ENCODE assay signal across 30 cellular contexts in genomic region chr14:32083789-32084188, GRCh38. TPM values are rescaled to one million over a fixed set of nuclear protein-coding genes. Genes with fewer than 3 reads are reported as not detected.
DNase-seq lines count a peak whose midpoint lies in the region; ATAC-seq, FAIRE-seq and TF ChIP-seq lines count a peak whose summit lies in the region.
"Had no signal": no experiment of that assay in that cellular context is flagged by ENCODE, and none has a peak within 500 bp of the region (broad histone marks: within the 10 kb centered on the region; RNA-seq: fewer than 3 reads in every experiment).

No MANE protein-coding gene starts in this region.

- peak overlapping the region; percentile 41 for H3K27ac ChIP-seq in cardiac muscle cell
- H3K27ac ChIP-seq in K562 (ENCODE audit: extremely low read depth, low read depth, low read length), result no peak overlapping the region
- no peak overlapping the region for H3K27ac ChIP-seq in right lobe of liver
- no peak overlapping the region for H3K27ac ChIP-seq in sigmoid colon
- H3K27ac ChIP-seq: lower lobe of right lung, ovary, uterus, WERI-Rb-1 had no signal

- H3K27me3 ChIP-seq in cardiac muscle cell (no peaks in the 10 kb centered on the region), K562 (ENCODE audit: control insufficient read depth in 2 of 2, insufficient read depth in 2 of 2, low read length in 2 of 2) (no peaks in the 10 kb centered on the region), right lobe of liver (no peaks in the 10 kb centered on the region), sigmoid colon (no peaks in the 10 kb centered on the region)
- H3K27me3 ChIP-seq: ovary, Peyer's patch, uterus had no signal

- no peaks in the 10 kb centered on the region for H3K36me3 ChIP-seq in cardiac muscle cell
- no peaks in the 10 kb centered on the region for H3K36me3 ChIP-seq in K562 (ENCODE audit: control insufficient read depth, insufficient read depth, low read length)
- H3K36me3 ChIP-seq in right lobe of liver, result no peaks in the 10 kb centered on the region
- no peaks in the 10 kb centered on the region for H3K36me3 ChIP-seq in sigmoid colon
- H3K36me3 ChIP-seq: lower lobe of right lung, ovary, Peyer's patch, uterus, WERI-Rb-1 had no signal

- H3K9me3 ChIP-seq in cardiac muscle cell (ENCODE audit: low read depth) (no peaks in the 10 kb centered on the region), K562 (replicated peaks; ENCODE audit: control insufficient read depth, insufficient read depth, low read depth, low read length) (no peaks in the 10 kb centered on the region), right lobe of liver (no peaks in the 10 kb centered on the region), sigmoid colon (no peaks in the 10 kb centered on the region)
- H3K9me3 ChIP-seq: lower lobe of right lung, ovary, Peyer's patch, uterus had no signal

- no peak for TF ChIP-seq RAD21 in K562 (CRISPR knock-in tag; conservative IDR thresholded peaks at IDR 0.05 in 1 of 2, IDR thresholded peaks at IDR 0.05 in 1 of 2)

- TF ChIP-seq EP300 in K562 (IDR thresholded peaks at IDR 0.05; ENCODE audit: low read length) (no peak), sigmoid colon (IDR thresholded peaks at IDR 0.05) (no peak)

- no peak overlapping the region for H3K9ac ChIP-seq in K562 (ENCODE audit: insufficient read depth in 1 of 2, low read depth in 2 of 2, low read length in 2 of 2)

- TF ChIP-seq CTCF in cardiac muscle cell (IDR thresholded peaks at IDR 0.05; ENCODE audit: low read depth, low read length) (no peak), K562 (IDR thresholded peaks at IDR 0.05 in 2 of 3, conservative IDR thresholded peaks at IDR 0.05 in 1 of 3; ENCODE audit: insufficient read depth in 2 of 3, low read depth in 1 of 3, low read length in 3 of 3) (no peak), right lobe of liver (IDR thresholded peaks at IDR 0.05) (no peak), sigmoid colon (IDR thresholded peaks at IDR 0.05) (no peak)

- H3K79me2 ChIP-seq in K562 (ENCODE audit: control insufficient read depth, insufficient read depth, low read length), result peaks cover 89% of the 10 kb centered on the region

- no peak overlapping the region for H3K4me3 ChIP-seq in cardiac muscle cell
- no peak overlapping the region for H3K4me3 ChIP-seq in K562
- no peak overlapping the region for H3K4me3 ChIP-seq in right lobe of liver
- H3K4me3 ChIP-seq in sigmoid colon, result no peak overlapping the region
- H3K4me3 ChIP-seq: lower lobe of right lung, ovary, Peyer's patch, uterus had no signal

- no peak for FAIRE-seq in K562 (lab: Jason Lieb, UNC)
- FAIRE-seq: A204.1, G401.6, kidney had no signal

- H2AFZ ChIP-seq in K562 (ENCODE audit: low read depth, low read length), result no peak overlapping the region

- intact Hi-C loops in cardiac septum (cut with DNase I) (no loop called here), K562 (cut with micrococcal nuclease) (no loop called here), right lobe of liver (cut with DNase I) (no loop called here), sigmoid colon (cut with DNase I) (no loop called here)

- no peak overlapping the region for H3K4me2 ChIP-seq in K562 (ENCODE audit: insufficient read depth, low read length)

- TF ChIP-seq POLR2A in K562 (conservative IDR thresholded peaks at IDR 0.05) (no peak), right lobe of liver (IDR thresholded peaks at IDR 0.05) (no peak), sigmoid colon (IDR thresholded peaks at IDR 0.05) (no peak)

- peaks cover 7% of the 10 kb centered on the region; the same call in 1 of the 2 replicates for H4K20me1 ChIP-seq in K562 (replicated peaks; ENCODE audit: control insufficient read depth, insufficient read depth, low read length)

- POLR2A ChIA-PET in K562 (lab: Yijun Ruan, JAX), result no interaction called here

- no peak for ATAC-seq in K562
- ATAC-seq in right lobe of liver, result peak; percentile 61 to 80 (median 70)
- ATAC-seq: activated T-cell treated with anti-CD3 and anti-CD28 coated beads, Interleukin-2, amount 50 U/mL, for 4 hours; CD8-positive, alpha-beta T cell; lower lobe of right lung; stimulated activated effector memory CD8-positive, alpha-beta T cell treated with anti-CD3 and anti-CD28 coated beads, Interleukin-12 subunit alpha, Interleukin-12 subunit beta, amount 100 ng/mL, for 72 hours had no signal

- in situ Hi-C loops in K562 (cut with MboI), result loop anchor here (5.0 kb wide), 1 partner anchor 119 kb away; the partner anchor contains the start of genes RNU6-7 and RNU6-8

- H3K9me1 ChIP-seq in K562 (ENCODE audit: control insufficient read depth, insufficient read depth, low read length), result no peaks in the 10 kb centered on the region

- BruUV-seq in K562 (replicated peaks; lab: Mats Ljungman, UMichigan), result no TSS peak

- H3K4me1 ChIP-seq in cardiac muscle cell (ENCODE audit: low read depth) (peaks cover 61% of the 10 kb centered on the region), K562 (replicated peaks in 1 of 2; ENCODE audit: control insufficient read depth in 2 of 2, insufficient read depth in 2 of 2, low read length in 2 of 2) (no peaks in the 10 kb centered on the region; a peak in 3 of 5 replicates), right lobe of liver (peaks cover 0 to 39% (median 12%) of the 10 kb centered on the region in 4 donors), sigmoid colon (peaks cover 0 to 87% (median 63%) of the 10 kb centered on the region in 4 donors)

- DNase-seq in cardiac muscle cell (ENCODE audit: low read depth in 1 of 2, low spot score in 1 of 2) (no peak), cardiac septum (ENCODE audit: low spot score) (no peak), K562 (ENCODE audit: extremely low read depth in 1 of 4, low spot score in 3 of 4) (no peak), right lobe of liver (no peak), NCI-H345 treated with DMSO at 0.1 percent for 48 hours (lab: John Stamatoyannopoulos, UW; ENCODE audit: unreplicated experiment) (no peak), NCI-H187 (lab: John Stamatoyannopoulos, UW) (no peak), sigmoid colon (no peak), NCI-H1105 (lab: John Stamatoyannopoulos, UW) (no peak)
- DNase-seq: activated CD4-positive, alpha-beta T cell treated with anti-CD3 and anti-CD28 coated beads, Interleukin-2, amount 10 ng/mL, durations not matched to agents 24 days and 14 days; activated T-cell treated with anti-CD3 and anti-CD28 coated beads, Interleukin-2, amount 50 U/mL, for 4 hours; CD8-positive, alpha-beta T cell; DMS153; GOT3; KG1; kidney; lower lobe of right lung; NCI-H1694; NCI-H524 treated with DMSO at 0.1 percent for 48 hours; nephron progenitor cell; ovary; Peyer's patch; SHP77 treated with DMSO at 0.1 percent for 48 hours; stimulated activated CD4-positive, alpha-beta T cell treated with anti-CD3 and anti-CD28 coated beads, Interleukin-12 subunit alpha, Interleukin-12 subunit beta, amount 100 ng/mL, for 4 hours; stimulated activated CD4-positive, alpha-beta T cell treated with anti-CD3 and anti-CD28 coated beads, Interleukin-4, amount 100 ng/mL, for 24 hours; T-helper 9 cell; uterus; WERI-Rb-1 had no signal

- CTCF ChIA-PET in K562 (lab: Yijun Ruan, JAX; ENCODE audit: low intra/inter-chr PET ratio), result no interaction called here

TF ChIP-seq in K562, 482 proteins besides CTCF, POLR2A, EP300 and RAD21:
- TF ChIP-seq ZNF778 (CRISPR knock-in tag; IDR thresholded peaks at IDR 0.05) (no peak), FOXJ2 (tag; IDR thresholded peaks at IDR 0.05) (0 out of 2 replicates have a peak, but pooled peaks have one; percentile 29), HOXB6 (CRISPR knock-in tag; IDR thresholded peaks at IDR 0.05; ENCODE audit: borderline replicate concordance) (no peak), POLR3G (IDR thresholded peaks at IDR 0.05; ENCODE audit: extremely low read depth, insufficient read length, insufficient replicate concordance) (no peak), ARID3B (CRISPR knock-in tag; IDR thresholded peaks at IDR 0.05; ENCODE audit: borderline replicate concordance) (no peak)
TF ChIP-seq in K562: peak in this region for 1.

RNA-seq across cellular contexts. Expression of gene ARHGAP5, which starts 6.7 kb away (rescaled TPM):
- 63.0 and 77.5 TPM in 2 replicates for total RNA-seq in cardiac muscle cell
- polyA plus RNA-seq in cardiac muscle cell, result 12.9 and 26.6 TPM in 2 replicates
- total RNA-seq in cardiac septum, result 253 TPM
- 4.8 and 32.4 TPM in 2 replicates for total RNA-seq in K562 (2011; cell fraction: chromatin; rRNA removed; ENCODE audit: low replicate concordance)
- 2.0 and 4.3 TPM in 2 replicates for total RNA-seq in K562 (2011; cell fraction: nucleolus; rRNA removed)
- 8.2 and 10.0 TPM in 2 replicates for total RNA-seq in K562 (2011; cell fraction: nucleoplasm; rRNA removed)
- 10.2 and 10.4 TPM in 2 replicates for total RNA-seq in K562 (2014; rRNA removed)
- total RNA-seq in K562 (2014; rRNA removed; fragmentation: Illumina TruSeq; extraction: Trizol), result 21.8 and 27.3 TPM in 2 replicates
- total RNA-seq in K562 (2015; rRNA removed; fragmentation: Illumina TruSeq; extraction: Trizol), result 21.1 and 21.2 TPM in 2 replicates
- 20.8 and 21.5 TPM in 2 replicates for total RNA-seq in K562 (2021)
- 10.4 and 12.7 TPM in 2 replicates for polyA plus RNA-seq in K562 (2011; rRNA removed)
- 1.4 and 3.6 TPM in 2 replicates for polyA plus RNA-seq in K562 (2011; cell fraction: cytosol; rRNA removed)
- polyA plus RNA-seq in K562 (2011; cell fraction: nucleus; rRNA removed), result 3.0 and 4.7 TPM in 2 replicates
- 9.6 and 11.4 TPM in 2 replicates for polyA plus RNA-seq in K562 (2012)
- 9.6 and 12.1 TPM in 2 replicates for polyA plus RNA-seq in K562 (2014; fragmentation: Illumina TruSeq; extraction: Trizol)
- 1 to 10 TPM; 3.1 to 4.4 TPM for polyA plus RNA-seq in K562 (2014; fragmentation: Nextera tagmentation; extraction: Ambion mirVana)
- 6.2 and 7.6 TPM in 2 replicates for polyA plus RNA-seq in K562 (2014; rRNA removed)
- 47.5 and 58.8 TPM in 2 replicates for polyA minus RNA-seq in K562 (2011; rRNA and poly(A)+ RNA removed)
- polyA minus RNA-seq in K562 (2011; cell fraction: cytosol; rRNA and poly(A)+ RNA removed), result 13.1 and 19.8 TPM in 2 replicates
- polyA minus RNA-seq in K562 (2011; cell fraction: nucleus; rRNA and poly(A)+ RNA removed), result 8.8 and 18.4 TPM in 2 replicates
- 10 to 100 TPM; 32.0 to 60.5 (median 50.1) TPM for total RNA-seq in right lobe of liver
- 100 to 1,000 TPM; 155 to 173 (median 164) TPM for total RNA-seq in sigmoid colon
- polyA plus RNA-seq in sigmoid colon, result 10 to 100 TPM; 14.9 to 26.6 (median 22.2) TPM
